ENCODE assay signal across 8 cellular contexts in genomic region chr1:234724517-234725176, GRCh38.
DNase-seq lines count a peak whose midpoint lies in the region; ATAC-seq, FAIRE-seq and TF ChIP-seq lines count a peak whose summit lies in the region.

No MANE protein-coding gene starts in this region.

- TF ChIP-seq RAD21 in A549 (conservative IDR thresholded peaks at IDR 0.05 in 1 of 2, IDR thresholded peaks at IDR 0.05 in 1 of 2): peak in 1 of 2 experiments; percentile 12; a peak in 1 of 5 replicates

- ATAC-seq in A549 (peak; percentile 64 to 73), GM21367 (IDR thresholded peaks at IDR 0.05; ENCODE audit: unreplicated experiment) (peak; percentile 16), left cardiac atrium (peak; percentile 55 to 58)

- peak overlapping the region; percentile 86 to 87 for H3K27ac ChIP-seq in A549

- no peaks in the 10 kb centered on the region for H3K27me3 Mint-ChIP-seq in activated naive CD8-positive, alpha-beta T cell

- H3K4me2 ChIP-seq in A549 (peak overlapping the region; percentile 68), skeletal muscle satellite cell (ENCODE audit: low read length) (peak overlapping the region; percentile 78)

- DNase-seq in A549 (ENCODE audit: low read depth in 1 of 2, low spot score in 1 of 2): peak in 1 of 2 experiments; percentile 82
- peak; percentile 94 for DNase-seq in NCI-H2029 treated with DMSO at 0.1 percent for 48 hours (lab: John Stamatoyannopoulos, UW)
- peak; percentile 80 for DNase-seq in left cardiac atrium
- no peak for DNase-seq in MG63
- no peak for DNase-seq in NCI-H1694 treated with DMSO at 0.1 percent for 48 hours (lab: John Stamatoyannopoulos, UW)

- H3K4me3 ChIP-seq in A549 (peak overlapping the region; percentile 4; the same call in 1 of the 3 replicates), skeletal muscle satellite cell (ENCODE audit: low read length) (peak overlapping the region; percentile 55), MG63 (no peak overlapping the region)

- no peaks in the 10 kb centered on the region for H3K9me3 ChIP-seq in A549
- no peaks in the 10 kb centered on the region for H3K9me3 ChIP-seq in skeletal muscle satellite cell (replicated peaks; ENCODE audit: low read length)
- no peaks in the 10 kb centered on the region for H3K9me3 ChIP-seq in MG63

- H3K27me3 ChIP-seq in skeletal muscle satellite cell (ENCODE audit: control insufficient read depth, insufficient read depth, low read length) (no peaks in the 10 kb centered on the region), MG63 (no peaks in the 10 kb centered on the region)

- H3K9ac ChIP-seq in skeletal muscle satellite cell (ENCODE audit: low read depth, low read length): peak overlapping the region; percentile 93

- peak overlapping the region; percentile 72 for H3K4me3 Mint-ChIP-seq in activated naive CD8-positive, alpha-beta T cell

- FAIRE-seq in A549 (lab: Jason Lieb, UNC): no peak

- H3K27ac Mint-ChIP-seq in activated naive CD8-positive, alpha-beta T cell: peak overlapping the region; percentile 92

- CTCF ChIA-PET in A549 (lab: Yijun Ruan, JAX): interaction anchor here (0.5 to 3.7 kb wide), 25 partner anchors 8 to 380 kb away, joined by 3 to 22 read pairs (median 4); partner anchors contain the start of genes IRF2BP2 and TARBP1

- peaks cover 74% of the 10 kb centered on the region for H3K4me1 Mint-ChIP-seq in activated naive CD8-positive, alpha-beta T cell (ENCODE audit: low read depth)

- TF ChIP-seq POLR2A in A549 (IDR thresholded peaks at IDR 0.05; ENCODE audit: low read length): no peak

- 26% methylated on average over 15 of the region's 16 CpGs for WGBS in A549 (ENCODE audit: missing lambda C conversion rate)

- no peaks in the 10 kb centered on the region for H3K9me3 Mint-ChIP-seq in activated naive CD8-positive, alpha-beta T cell (ENCODE audit: low read depth)

- POLR2A ChIA-PET in A549 (lab: Yijun Ruan, JAX): interaction anchor here (0.6 to 4.7 kb wide), 29 partner anchors 11 to 359 kb away, joined by 3 to 171 read pairs (median 5); partner anchors contain the start of gene IRF2BP2

- H3K36me3 ChIP-seq in skeletal muscle satellite cell (ENCODE audit: insufficient read depth, low read length): no peaks in the 10 kb centered on the region
- no peaks in the 10 kb centered on the region for H3K36me3 ChIP-seq in MG63

- no peaks in the 10 kb centered on the region for H3K36me3 Mint-ChIP-seq in activated naive CD8-positive, alpha-beta T cell

- intact Hi-C loops in left cardiac atrium (cut with DNase I): loop anchor here (2.0 to 10.0 kb wide), 10 partner anchors 112 to 358 kb away; partner anchors contain the start of gene IRF2BP2 (in 1 of the 2)

- no peak for TF ChIP-seq EP300 in A549 (IDR thresholded peaks at IDR 0.05)

- no peak for TF ChIP-seq CTCF in A549 (IDR thresholded peaks at IDR 0.05)

- H3K4me1 ChIP-seq in A549 (peaks cover 62% of the 10 kb centered on the region), skeletal muscle satellite cell (ENCODE audit: control insufficient read depth, insufficient read depth, low read length) (peaks cover 68% of the 10 kb centered on the region)

TF ChIP-seq in A549, 52 proteins besides CTCF, POLR2A, EP300 and RAD21:
- TF ChIP-seq FOXS1 (CRISPR knock-in tag; IDR thresholded peaks at IDR 0.05) (no peak), JUN (IDR thresholded peaks at IDR 0.05) (peak; percentile 21 to 40; a peak in 2 of 5 replicates)

Comparison
In these comparisons a context has a peak if more than half of its experiments do, and no peak if none do; other contexts are left out.
1. ATAC-seq: peak in every context shown above with its lines; median percentile 68 in A549; 56 in left cardiac atrium; 16 in GM21367.
2. DNase-seq: peak in NCI-H2029 treated with DMSO at 0.1 percent for 48 hours (single experiment) and left cardiac atrium (single experiment); none in MG63 (single experiment) and NCI-H1694 treated with DMSO at 0.1 percent for 48 hours (single experiment).